In genomic region chr22:19972652-19973550, GRCh38 we compare ENCODE assay signal across 1 cellular context.
TF ChIP-seq lines count a peak whose summit lies in the region.

No MANE protein-coding gene starts in this region.

TF ChIP-seq in HEK293, 187 proteins besides CTCF, POLR2A, EP300 and RAD21:
- TF ChIP-seq ZNF362 (tag by site-specific recombination; IDR thresholded peaks at IDR 0.05) = no peak
- peak; percentile 40; the same call in 1 of the 2 replicates for TF ChIP-seq KLF8 (tag by site-specific recombination; IDR thresholded peaks at IDR 0.05)
